Comparison of ENCODE assay signal across 9 cellular contexts in genomic region chrX:72094894-72095293, GRCh38. TPM values are rescaled to one million over a fixed set of nuclear protein-coding genes. Genes with fewer than 3 reads are reported as not detected.
DNase-seq lines count a peak whose midpoint lies in the region; ATAC-seq and TF ChIP-seq lines count a peak whose summit lies in the region.
"Had no signal": no experiment of that assay in that cellular context is flagged by ENCODE, and none has a peak within 500 bp of the region (broad histone marks: within the 10 kb centered on the region; RNA-seq: fewer than 3 reads in every experiment).

No MANE protein-coding gene starts in this region.

- peak; percentile 70 for ATAC-seq in GM19452 (IDR thresholded peaks at IDR 0.05; ENCODE audit: unreplicated experiment)

- no peak for TF ChIP-seq CTCF in cardiac muscle cell (IDR thresholded peaks at IDR 0.05; ENCODE audit: low read depth, low read length)
- TF ChIP-seq CTCF in Caco-2 (IDR thresholded peaks at IDR 0.05; ENCODE audit: insufficient read depth in 1 of 2, low read depth in 1 of 2, low read length in 1 of 2, severe bottlenecking in 1 of 2, unreplicated experiment in 1 of 2) = no peak

- no peak overlapping the region for H3K27ac Mint-ChIP-seq in activated CD4-positive, alpha-beta T cell treated with anti-CD3 and anti-CD28 coated beads, Interleukin-2, amount 10 ng/mL, durations not matched to agents 24 days and 14 days
- no peak overlapping the region for H3K27ac Mint-ChIP-seq in Caco-2 (ENCODE audit: unreplicated experiment)
- H3K27ac Mint-ChIP-seq: activated naive CD8-positive, alpha-beta T cell had no signal

- H3K4me1 ChIP-seq in cardiac muscle cell (ENCODE audit: low read depth) (peaks cover 2% of the 10 kb centered on the region), Caco-2 (no peaks in the 10 kb centered on the region)

- CTCF ChIA-PET in Caco-2 (lab: Charles Lee) = no interaction called here

- H3K36me3 ChIP-seq in cardiac muscle cell (no peaks in the 10 kb centered on the region), Caco-2 (ENCODE audit: control insufficient read depth, insufficient read depth, low read length) (no peaks in the 10 kb centered on the region)

- POLR2A ChIA-PET in Caco-2 (lab: Charles Lee) = no interaction called here

- DNase-seq in COR-L47 (lab: John Stamatoyannopoulos, UW) (peak; percentile 1), HUDEP-2 (lab: John Stamatoyannopoulos, UW; ENCODE audit: unreplicated experiment in 76 of 76) (peak in 60 of 76 experiments; percentile 0 to 60 (median 17)), cardiac muscle cell (ENCODE audit: low read depth in 1 of 2, low spot score in 1 of 2) (peak; percentile 54 to 82), NCI-H69 (lab: John Stamatoyannopoulos, UW) (no peak), Caco-2 (no peak)
- DNase-seq in activated CD4-positive, alpha-beta T cell treated with anti-CD3 and anti-CD28 coated beads, Interleukin-2, amount 10 ng/mL, durations not matched to agents 24 days and 14 days = peak; percentile 83
- peak; percentile 13 to 41 for DNase-seq in stimulated activated CD8-positive, alpha-beta memory T cell treated with anti-CD3 and anti-CD28 coated beads, Interleukin-7, amount 100 ng/mL, for 4 hours (ENCODE audit: low read depth in 2 of 2)

- H3K36me3 Mint-ChIP-seq in activated CD4-positive, alpha-beta T cell treated with anti-CD3 and anti-CD28 coated beads, Interleukin-2, amount 10 ng/mL, durations not matched to agents 24 days and 14 days (ENCODE audit: low read depth) = no peaks in the 10 kb centered on the region
- H3K36me3 Mint-ChIP-seq in Caco-2 (ENCODE audit: insufficient read depth, unreplicated experiment) = no peaks in the 10 kb centered on the region
- H3K36me3 Mint-ChIP-seq: activated naive CD8-positive, alpha-beta T cell had no signal

- H3K27me3 ChIP-seq in cardiac muscle cell = no peaks in the 10 kb centered on the region
- no peaks in the 10 kb centered on the region; the same call in 1 of the 2 replicates for H3K27me3 ChIP-seq in Caco-2 (replicated peaks; ENCODE audit: control insufficient read depth, insufficient read depth, low read length)

- BruUV-seq in Caco-2 (replicated peaks; lab: Mats Ljungman, UMichigan) = no TSS peak

- H3K27ac ChIP-seq in cardiac muscle cell = peak overlapping the region; percentile 55

- H3K27me3 Mint-ChIP-seq in activated CD4-positive, alpha-beta T cell treated with anti-CD3 and anti-CD28 coated beads, Interleukin-2, amount 10 ng/mL, durations not matched to agents 24 days and 14 days = peaks cover 40% of the 10 kb centered on the region
- peaks cover 3% of the 10 kb centered on the region for H3K27me3 Mint-ChIP-seq in Caco-2 (ENCODE audit: insufficient read depth, unreplicated experiment)

- no peak overlapping the region for H3K4me3 Mint-ChIP-seq in activated CD4-positive, alpha-beta T cell treated with anti-CD3 and anti-CD28 coated beads, Interleukin-2, amount 10 ng/mL, durations not matched to agents 24 days and 14 days
- H3K4me3 Mint-ChIP-seq in Caco-2 (ENCODE audit: unreplicated experiment) = no peak overlapping the region
- H3K4me3 Mint-ChIP-seq: activated naive CD8-positive, alpha-beta T cell had no signal

- no peaks in the 10 kb centered on the region for H3K9me3 ChIP-seq in cardiac muscle cell (ENCODE audit: low read depth)
- no peaks in the 10 kb centered on the region for H3K9me3 ChIP-seq in Caco-2

- intact Hi-C loops in activated CD4-positive, alpha-beta T cell treated with anti-CD3 and anti-CD28 coated beads, Interleukin-2, amount 10 ng/mL, durations not matched to agents 24 days and 14 days (cut with micrococcal nuclease) = no loop called here
- intact Hi-C loops in Caco-2 (cut with micrococcal nuclease; ENCODE audit: unreplicated experiment) = loop anchor here (1.0 kb wide), 1 partner anchor 47 kb away; no protein-coding TSS in a partner anchor

- H3K9me3 Mint-ChIP-seq in activated CD4-positive, alpha-beta T cell treated with anti-CD3 and anti-CD28 coated beads, Interleukin-2, amount 10 ng/mL, durations not matched to agents 24 days and 14 days = peaks cover 3% of the 10 kb centered on the region
- H3K9me3 Mint-ChIP-seq in Caco-2 (ENCODE audit: unreplicated experiment) = no peaks in the 10 kb centered on the region

- no peak overlapping the region for H3K4me3 ChIP-seq in cardiac muscle cell
- no peak overlapping the region for H3K4me3 ChIP-seq in Caco-2 (ENCODE audit: low read depth, low read length)

- peaks cover 4% of the 10 kb centered on the region for H3K4me1 Mint-ChIP-seq in activated CD4-positive, alpha-beta T cell treated with anti-CD3 and anti-CD28 coated beads, Interleukin-2, amount 10 ng/mL, durations not matched to agents 24 days and 14 days
- no peaks in the 10 kb centered on the region for H3K4me1 Mint-ChIP-seq in Caco-2 (ENCODE audit: low read depth, unreplicated experiment)

RNA-seq across cellular contexts. Expression of gene RTL5, which starts 36.8 kb away (rescaled TPM):
- 0.19 and 0.21 TPM in 2 replicates for total RNA-seq in activated CD4-positive, alpha-beta T cell treated with anti-CD3 and anti-CD28 coated beads, Interleukin-2, amount 10 ng/mL, durations not matched to agents 24 days and 14 days
- total RNA-seq in cardiac muscle cell = 9.0 and 11.6 TPM in 2 replicates
- 8.3 and 10.4 TPM in 2 replicates for polyA plus RNA-seq in cardiac muscle cell
- 2.2 and 2.5 TPM in 2 replicates for total RNA-seq in Caco-2 (2022)

Comparison
In these comparisons a context has a peak if more than half of its experiments do, and no peak if none do; other contexts are left out.
1. DNase-seq: peak in COR-L47 (single experiment), HUDEP-2 (60 of 76), activated CD4-positive, alpha-beta T cell treated with anti-CD3 and anti-CD28 coated beads, Interleukin-2, amount 10 ng/mL, durations not matched to agents 24 days and 14 days (single experiment), cardiac muscle cell (2 of 2) and stimulated activated CD8-positive, alpha-beta memory T cell treated with anti-CD3 and anti-CD28 coated beads, Interleukin-7, amount 100 ng/mL, for 4 hours (2 of 2); none in NCI-H69 (single experiment) and Caco-2 (0 of 2).